ENCODE assay signal across 1 cellular context in the genomic region with DNA sequence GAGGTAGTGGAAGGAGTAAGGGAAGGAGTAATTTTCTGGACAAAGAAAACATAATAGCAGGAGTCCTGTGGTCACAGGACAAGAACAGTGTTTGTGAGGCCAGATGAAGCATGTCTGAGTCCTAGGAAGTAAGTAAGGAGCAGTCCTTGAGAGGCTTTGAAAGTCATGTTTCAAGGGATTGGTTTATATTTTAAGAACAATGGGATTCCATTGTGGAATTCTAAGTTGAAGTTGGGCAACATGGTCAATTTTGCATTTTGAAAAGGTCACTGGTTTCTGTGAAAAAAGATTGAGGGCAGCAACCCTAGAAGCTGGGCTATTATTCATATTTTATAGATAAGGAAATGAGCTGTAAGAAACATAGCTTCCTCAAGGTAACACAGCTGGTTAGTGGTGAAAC.
TF ChIP-seq lines count a peak whose summit lies in the region.

No MANE protein-coding gene starts in this region.

TF ChIP-seq in HCT116, 20 proteins besides CTCF, POLR2A, EP300 and RAD21:
- no peak for TF ChIP-seq EZH2 (IDR thresholded peaks at IDR 0.05)
- no peak for TF ChIP-seq ZNF274 (IDR thresholded peaks at IDR 0.05; ENCODE audit: low read depth, low read length)
- TF ChIP-seq ELF1 (IDR thresholded peaks at IDR 0.05; ENCODE audit: borderline replicate concordance, low read depth), result no peak
